ENCODE assay signal across 1 cellular context in the genomic region with DNA sequence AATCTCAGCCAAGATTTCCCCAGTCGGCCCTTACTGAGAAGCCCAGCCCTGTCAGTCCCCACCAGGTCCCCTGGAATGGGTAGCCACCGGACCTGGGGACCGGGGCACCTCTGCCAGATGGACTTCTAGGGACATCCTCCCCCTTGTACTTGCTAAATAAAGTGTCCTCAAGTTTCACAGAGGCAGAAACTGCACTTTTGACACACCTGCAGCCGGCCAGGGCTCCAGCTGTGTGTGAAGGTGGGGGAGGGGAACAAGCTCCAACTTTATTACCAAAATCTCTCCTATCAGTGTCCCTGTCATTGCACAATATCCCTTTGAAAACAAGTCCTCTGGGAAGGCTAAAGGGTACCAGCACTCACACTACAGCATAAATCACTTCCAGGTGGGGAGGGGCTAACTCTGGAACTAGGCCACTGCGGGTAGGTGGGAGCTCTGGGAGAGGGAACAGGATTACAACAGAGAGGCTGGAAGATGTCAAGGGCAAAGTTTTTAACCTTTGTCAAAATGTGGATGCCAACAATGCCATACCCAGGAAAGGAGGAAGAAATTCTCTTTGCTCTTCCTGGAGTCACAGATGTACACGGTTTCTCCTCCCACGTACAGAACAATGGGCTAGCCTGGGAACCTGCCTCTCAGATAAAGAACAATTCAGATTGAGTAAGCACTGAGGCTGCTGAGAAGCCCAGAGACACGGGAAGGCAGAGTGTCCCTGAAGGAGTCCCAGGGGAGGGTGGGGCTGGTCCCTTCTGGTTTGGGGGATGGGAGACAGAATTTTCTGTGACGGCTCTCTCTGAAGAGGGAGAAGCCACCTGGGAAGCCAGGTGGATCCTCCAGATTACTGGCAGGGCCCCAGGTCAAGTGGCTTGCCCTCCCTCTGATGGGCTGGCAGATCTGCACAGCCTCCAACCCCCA.
TF ChIP-seq lines count a peak whose summit lies in the region.

No MANE protein-coding gene starts in this region.

TF ChIP-seq in HepG2, 621 proteins besides CTCF, POLR2A, EP300 and RAD21 (continued from another document and continues in another):
- TF ChIP-seq, protein P1, sequence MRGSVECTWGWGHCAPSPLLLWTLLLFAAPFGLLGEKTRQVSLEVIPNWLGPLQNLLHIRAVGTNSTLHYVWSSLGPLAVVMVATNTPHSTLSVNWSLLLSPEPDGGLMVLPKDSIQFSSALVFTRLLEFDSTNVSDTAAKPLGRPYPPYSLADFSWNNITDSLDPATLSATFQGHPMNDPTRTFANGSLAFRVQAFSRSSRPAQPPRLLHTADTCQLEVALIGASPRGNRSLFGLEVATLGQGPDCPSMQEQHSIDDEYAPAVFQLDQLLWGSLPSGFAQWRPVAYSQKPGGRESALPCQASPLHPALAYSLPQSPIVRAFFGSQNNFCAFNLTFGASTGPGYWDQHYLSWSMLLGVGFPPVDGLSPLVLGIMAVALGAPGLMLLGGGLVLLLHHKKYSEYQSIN (CRISPR knock-in tag; IDR thresholded peaks at IDR 0.05; ENCODE audit: borderline replicate concordance), result no peak
- TF ChIP-seq KAT2B (IDR thresholded peaks at IDR 0.05; ENCODE audit: borderline replicate concordance, low read depth, low read length), result no peak
- TF ChIP-seq GPN1 (CRISPR knock-in tag; IDR thresholded peaks at IDR 0.05; ENCODE audit: borderline replicate concordance), result no peak
- TF ChIP-seq YEATS4 (CRISPR knock-in tag; IDR thresholded peaks at IDR 0.05; ENCODE audit: borderline replicate concordance), result peak; percentile 74; the same call in 1 of the 2 replicates
- TF ChIP-seq ZNF543 (CRISPR knock-in tag; IDR thresholded peaks at IDR 0.05), result no peak
- no peak for TF ChIP-seq ZNF34 (CRISPR knock-in tag; IDR thresholded peaks at IDR 0.05; ENCODE audit: borderline replicate concordance)
- no peak for TF ChIP-seq ATAD3A (CRISPR knock-in tag; IDR thresholded peaks at IDR 0.05)
- TF ChIP-seq ZNF567 (CRISPR knock-in tag; IDR thresholded peaks at IDR 0.05; ENCODE audit: borderline replicate concordance), result no peak
- no peak for TF ChIP-seq NFE2 (CRISPR knock-in tag; IDR thresholded peaks at IDR 0.05)
- TF ChIP-seq ZSCAN12 (CRISPR knock-in tag; IDR thresholded peaks at IDR 0.05), result no peak
- TF ChIP-seq, protein P2, sequence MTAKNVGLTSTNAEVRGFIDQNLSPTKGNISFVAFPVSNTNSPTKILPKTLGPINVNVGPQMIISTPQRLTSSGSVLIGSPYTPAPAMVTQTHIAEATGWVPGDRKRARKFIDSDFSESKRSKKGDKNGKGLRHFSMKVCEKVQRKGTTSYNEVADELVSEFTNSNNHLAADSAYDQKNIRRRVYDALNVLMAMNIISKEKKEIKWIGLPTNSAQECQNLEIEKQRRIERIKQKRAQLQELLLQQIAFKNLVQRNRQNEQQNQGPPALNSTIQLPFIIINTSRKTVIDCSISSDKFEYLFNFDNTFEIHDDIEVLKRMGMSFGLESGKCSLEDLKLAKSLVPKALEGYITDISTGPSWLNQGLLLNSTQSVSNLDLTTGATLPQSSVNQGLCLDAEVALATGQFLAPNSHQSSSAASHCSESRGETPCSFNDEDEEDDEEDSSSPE (CRISPR knock-in tag; IDR thresholded peaks at IDR 0.05), result peak; percentile 50
- TF ChIP-seq, protein P3, sequence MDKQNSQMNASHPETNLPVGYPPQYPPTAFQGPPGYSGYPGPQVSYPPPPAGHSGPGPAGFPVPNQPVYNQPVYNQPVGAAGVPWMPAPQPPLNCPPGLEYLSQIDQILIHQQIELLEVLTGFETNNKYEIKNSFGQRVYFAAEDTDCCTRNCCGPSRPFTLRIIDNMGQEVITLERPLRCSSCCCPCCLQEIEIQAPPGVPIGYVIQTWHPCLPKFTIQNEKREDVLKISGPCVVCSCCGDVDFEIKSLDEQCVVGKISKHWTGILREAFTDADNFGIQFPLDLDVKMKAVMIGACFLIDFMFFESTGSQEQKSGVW (CRISPR knock-in tag; IDR thresholded peaks at IDR 0.05; ENCODE audit: borderline replicate concordance), result no peak
- TF ChIP-seq, protein P4, sequence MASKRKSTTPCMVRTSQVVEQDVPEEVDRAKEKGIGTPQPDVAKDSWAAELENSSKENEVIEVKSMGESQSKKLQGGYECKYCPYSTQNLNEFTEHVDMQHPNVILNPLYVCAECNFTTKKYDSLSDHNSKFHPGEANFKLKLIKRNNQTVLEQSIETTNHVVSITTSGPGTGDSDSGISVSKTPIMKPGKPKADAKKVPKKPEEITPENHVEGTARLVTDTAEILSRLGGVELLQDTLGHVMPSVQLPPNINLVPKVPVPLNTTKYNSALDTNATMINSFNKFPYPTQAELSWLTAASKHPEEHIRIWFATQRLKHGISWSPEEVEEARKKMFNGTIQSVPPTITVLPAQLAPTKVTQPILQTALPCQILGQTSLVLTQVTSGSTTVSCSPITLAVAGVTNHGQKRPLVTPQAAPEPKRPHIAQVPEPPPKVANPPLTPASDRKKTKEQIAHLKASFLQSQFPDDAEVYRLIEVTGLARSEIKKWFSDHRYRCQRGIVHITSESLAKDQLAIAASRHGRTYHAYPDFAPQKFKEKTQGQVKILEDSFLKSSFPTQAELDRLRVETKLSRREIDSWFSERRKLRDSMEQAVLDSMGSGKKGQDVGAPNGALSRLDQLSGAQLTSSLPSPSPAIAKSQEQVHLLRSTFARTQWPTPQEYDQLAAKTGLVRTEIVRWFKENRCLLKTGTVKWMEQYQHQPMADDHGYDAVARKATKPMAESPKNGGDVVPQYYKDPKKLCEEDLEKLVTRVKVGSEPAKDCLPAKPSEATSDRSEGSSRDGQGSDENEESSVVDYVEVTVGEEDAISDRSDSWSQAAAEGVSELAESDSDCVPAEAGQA (IDR thresholded peaks at IDR 0.05; ENCODE audit: low read depth), result peak; percentile 54; the same call in 1 of the 2 replicates
- TF ChIP-seq, protein P4 (CRISPR knock-in tag; IDR thresholded peaks at IDR 0.05; ENCODE audit: borderline replicate concordance), result no peak
- no peak for TF ChIP-seq AHR (CRISPR knock-in tag; IDR thresholded peaks at IDR 0.05)
- TF ChIP-seq, protein P5, sequence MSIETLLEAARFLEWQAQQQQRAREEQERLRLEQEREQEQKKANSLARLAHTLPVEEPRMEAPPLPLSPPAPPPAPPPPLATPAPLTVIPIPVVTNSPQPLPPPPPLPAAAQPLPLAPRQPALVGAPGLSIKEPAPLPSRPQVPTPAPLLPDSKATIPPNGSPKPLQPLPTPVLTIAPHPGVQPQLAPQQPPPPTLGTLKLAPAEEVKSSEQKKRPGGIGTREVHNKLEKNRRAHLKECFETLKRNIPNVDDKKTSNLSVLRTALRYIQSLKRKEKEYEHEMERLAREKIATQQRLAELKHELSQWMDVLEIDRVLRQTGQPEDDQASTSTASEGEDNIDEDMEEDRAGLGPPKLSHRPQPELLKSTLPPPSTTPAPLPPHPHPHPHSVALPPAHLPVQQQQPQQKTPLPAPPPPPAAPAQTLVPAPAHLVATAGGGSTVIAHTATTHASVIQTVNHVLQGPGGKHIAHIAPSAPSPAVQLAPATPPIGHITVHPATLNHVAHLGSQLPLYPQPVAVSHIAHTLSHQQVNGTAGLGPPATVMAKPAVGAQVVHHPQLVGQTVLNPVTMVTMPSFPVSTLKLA (IDR thresholded peaks at IDR 0.05), result no peak
- TF ChIP-seq ZNF761 (CRISPR knock-in tag; conservative IDR thresholded peaks at IDR 0.05), result no peak; the same call in 1 of the 2 replicates
- 0 out of 2 replicates have a peak, but pooled peaks have one; percentile 23 for TF ChIP-seq MED13 (CRISPR knock-in tag; IDR thresholded peaks at IDR 0.05)
- TF ChIP-seq, protein P6, sequence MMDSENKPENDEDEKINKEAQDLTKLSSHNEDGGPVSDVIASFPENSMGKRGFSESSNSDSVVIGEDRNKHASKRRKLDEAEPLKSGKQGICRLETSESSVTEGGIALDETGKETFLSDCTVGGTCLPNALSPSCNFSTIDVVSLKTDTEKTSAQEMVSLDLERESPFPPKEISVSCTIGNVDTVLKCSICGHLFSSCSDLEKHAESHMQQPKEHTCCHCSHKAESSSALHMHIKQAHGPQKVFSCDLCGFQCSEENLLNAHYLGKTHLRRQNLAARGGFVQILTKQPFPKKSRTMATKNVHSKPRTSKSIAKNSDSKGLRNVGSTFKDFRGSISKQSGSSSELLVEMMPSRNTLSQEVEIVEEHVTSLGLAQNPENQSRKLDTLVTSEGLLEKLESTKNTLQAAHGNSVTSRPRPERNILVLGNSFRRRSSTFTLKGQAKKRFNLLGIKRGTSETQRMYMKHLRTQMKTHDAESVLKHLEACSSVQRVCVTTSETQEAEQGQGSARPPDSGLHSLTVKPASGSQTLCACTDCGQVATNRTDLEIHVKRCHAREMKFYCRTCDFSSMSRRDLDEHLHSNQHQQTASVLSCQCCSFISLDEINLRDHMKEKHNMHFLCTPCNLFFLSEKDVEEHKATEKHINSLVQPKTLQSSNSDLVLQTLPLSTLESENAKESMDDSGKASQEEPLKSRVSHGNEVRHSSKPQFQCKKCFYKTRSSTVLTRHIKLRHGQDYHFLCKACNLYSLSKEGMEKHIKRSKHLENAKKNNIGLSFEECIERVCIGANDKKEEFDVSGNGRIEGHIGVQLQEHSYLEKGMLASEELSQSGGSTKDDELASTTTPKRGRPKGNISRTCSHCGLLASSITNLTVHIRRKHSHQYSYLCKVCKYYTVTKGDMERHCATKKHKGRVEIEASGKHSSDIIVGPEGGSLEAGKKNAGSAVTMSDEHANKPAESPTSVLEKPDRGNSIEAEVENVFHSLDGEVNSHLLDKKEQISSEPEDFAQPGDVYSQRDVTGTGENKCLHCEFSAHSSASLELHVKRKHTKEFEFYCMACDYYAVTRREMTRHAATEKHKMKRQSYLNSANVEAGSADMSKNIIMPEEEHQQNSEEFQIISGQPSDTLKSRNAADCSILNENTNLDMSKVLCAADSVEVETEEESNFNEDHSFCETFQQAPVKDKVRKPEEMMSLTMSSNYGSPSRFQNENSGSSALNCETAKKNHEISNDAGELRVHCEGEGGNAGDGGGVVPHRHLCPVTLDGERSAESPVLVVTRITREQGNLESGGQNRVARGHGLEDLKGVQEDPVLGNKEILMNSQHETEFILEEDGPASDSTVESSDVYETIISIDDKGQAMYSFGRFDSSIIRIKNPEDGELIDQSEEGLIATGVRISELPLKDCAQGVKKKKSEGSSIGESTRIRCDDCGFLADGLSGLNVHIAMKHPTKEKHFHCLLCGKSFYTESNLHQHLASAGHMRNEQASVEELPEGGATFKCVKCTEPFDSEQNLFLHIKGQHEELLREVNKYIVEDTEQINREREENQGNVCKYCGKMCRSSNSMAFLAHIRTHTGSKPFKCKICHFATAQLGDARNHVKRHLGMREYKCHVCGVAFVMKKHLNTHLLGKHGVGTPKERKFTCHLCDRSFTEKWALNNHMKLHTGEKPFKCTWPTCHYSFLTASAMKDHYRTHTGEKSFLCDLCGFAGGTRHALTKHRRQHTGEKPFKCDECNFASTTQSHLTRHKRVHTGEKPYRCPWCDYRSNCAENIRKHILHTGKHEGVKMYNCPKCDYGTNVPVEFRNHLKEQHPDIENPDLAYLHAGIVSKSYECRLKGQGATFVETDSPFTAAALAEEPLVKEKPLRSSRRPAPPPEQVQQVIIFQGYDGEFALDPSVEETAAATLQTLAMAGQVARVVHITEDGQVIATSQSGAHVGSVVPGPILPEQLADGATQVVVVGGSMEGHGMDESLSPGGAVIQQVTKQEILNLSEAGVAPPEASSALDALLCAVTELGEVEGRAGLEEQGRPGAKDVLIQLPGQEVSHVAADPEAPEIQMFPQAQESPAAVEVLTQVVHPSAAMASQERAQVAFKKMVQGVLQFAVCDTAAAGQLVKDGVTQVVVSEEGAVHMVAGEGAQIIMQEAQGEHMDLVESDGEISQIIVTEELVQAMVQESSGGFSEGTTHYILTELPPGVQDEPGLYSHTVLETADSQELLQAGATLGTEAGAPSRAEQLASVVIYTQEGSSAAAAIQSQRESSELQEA (CRISPR knock-in tag; IDR thresholded peaks at IDR 0.05; ENCODE audit: not compliant biosample characterization), result no peak
- TF ChIP-seq, protein P7, sequence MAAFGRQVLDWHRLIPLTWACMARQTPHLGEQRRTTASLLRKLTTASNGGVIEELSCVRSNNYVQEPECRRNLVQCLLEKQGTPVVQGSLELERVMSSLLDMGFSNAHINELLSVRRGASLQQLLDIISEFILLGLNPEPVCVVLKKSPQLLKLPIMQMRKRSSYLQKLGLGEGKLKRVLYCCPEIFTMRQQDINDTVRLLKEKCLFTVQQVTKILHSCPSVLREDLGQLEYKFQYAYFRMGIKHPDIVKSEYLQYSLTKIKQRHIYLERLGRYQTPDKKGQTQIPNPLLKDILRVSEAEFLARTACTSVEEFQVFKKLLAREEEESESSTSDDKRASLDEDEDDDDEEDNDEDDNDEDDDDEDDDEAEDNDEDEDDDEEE (CRISPR knock-in tag; IDR thresholded peaks at IDR 0.05), result no peak
- TF ChIP-seq, protein P8, sequence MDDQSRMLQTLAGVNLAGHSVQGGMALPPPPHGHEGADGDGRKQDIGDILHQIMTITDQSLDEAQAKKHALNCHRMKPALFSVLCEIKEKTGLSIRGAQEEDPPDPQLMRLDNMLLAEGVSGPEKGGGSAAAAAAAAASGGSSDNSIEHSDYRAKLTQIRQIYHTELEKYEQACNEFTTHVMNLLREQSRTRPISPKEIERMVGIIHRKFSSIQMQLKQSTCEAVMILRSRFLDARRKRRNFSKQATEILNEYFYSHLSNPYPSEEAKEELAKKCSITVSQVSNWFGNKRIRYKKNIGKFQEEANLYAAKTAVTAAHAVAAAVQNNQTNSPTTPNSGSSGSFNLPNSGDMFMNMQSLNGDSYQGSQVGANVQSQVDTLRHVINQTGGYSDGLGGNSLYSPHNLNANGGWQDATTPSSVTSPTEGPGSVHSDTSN (CRISPR knock-in tag; IDR thresholded peaks at IDR 0.05; ENCODE audit: borderline replicate concordance), result no peak
- 0 out of 2 replicates have a peak, but pooled peaks have one; percentile 84 for TF ChIP-seq NR1H2 (CRISPR knock-in tag; IDR thresholded peaks at IDR 0.05; ENCODE audit: borderline replicate concordance, low read depth)
- TF ChIP-seq ZNF33A (CRISPR knock-in tag; IDR thresholded peaks at IDR 0.05; ENCODE audit: borderline replicate concordance), result no peak
- TF ChIP-seq SUZ12 (IDR thresholded peaks at IDR 0.05; ENCODE audit: low read depth, low read length), result no peak
- TF ChIP-seq, protein P9, sequence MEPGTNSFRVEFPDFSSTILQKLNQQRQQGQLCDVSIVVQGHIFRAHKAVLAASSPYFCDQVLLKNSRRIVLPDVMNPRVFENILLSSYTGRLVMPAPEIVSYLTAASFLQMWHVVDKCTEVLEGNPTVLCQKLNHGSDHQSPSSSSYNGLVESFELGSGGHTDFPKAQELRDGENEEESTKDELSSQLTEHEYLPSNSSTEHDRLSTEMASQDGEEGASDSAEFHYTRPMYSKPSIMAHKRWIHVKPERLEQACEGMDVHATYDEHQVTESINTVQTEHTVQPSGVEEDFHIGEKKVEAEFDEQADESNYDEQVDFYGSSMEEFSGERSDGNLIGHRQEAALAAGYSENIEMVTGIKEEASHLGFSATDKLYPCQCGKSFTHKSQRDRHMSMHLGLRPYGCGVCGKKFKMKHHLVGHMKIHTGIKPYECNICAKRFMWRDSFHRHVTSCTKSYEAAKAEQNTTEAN (CRISPR knock-in tag; conservative IDR thresholded peaks at IDR 0.05), result peak; percentile 87
- no peak for TF ChIP-seq EEA1 (CRISPR knock-in tag; IDR thresholded peaks at IDR 0.05; ENCODE audit: borderline replicate concordance)
